Comparison of ENCODE assay signal across 9 cellular contexts in the genomic region with DNA sequence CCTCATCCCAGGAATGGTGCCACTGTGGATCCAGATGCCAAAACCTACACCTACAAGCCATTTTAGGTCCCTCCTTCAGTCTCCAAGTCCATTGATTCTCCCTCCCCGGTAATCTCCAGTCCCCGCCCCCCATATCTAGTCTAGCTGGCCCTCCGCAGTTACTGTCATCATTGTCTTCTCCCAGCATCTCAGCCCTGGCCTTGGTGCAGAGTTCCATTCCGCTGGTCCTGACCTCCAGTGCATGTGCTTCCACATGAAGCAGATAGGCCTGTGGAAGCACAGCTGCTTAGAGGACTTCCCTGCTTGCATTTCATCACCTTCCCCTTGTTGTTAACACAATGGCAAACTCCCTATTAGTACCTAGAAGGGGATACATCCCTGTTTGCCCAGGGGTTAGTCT.
"Had no signal": no experiment of that assay in that cellular context is flagged by ENCODE, and none has a peak within 500 bp of the region (broad histone marks: within the 10 kb centered on the region; RNA-seq: fewer than 3 reads in every experiment).

No MANE protein-coding gene starts in this region.

- H3K9me3 ChIP-seq: HAP-1 had no signal

- H3K4me3 ChIP-seq: GM23338, HAP-1, K562 had no signal

- H3K9me3 Mint-ChIP-seq: GM23338 had no signal

- DNase-seq: H7, HFFc6, IMR-90, KG1 had no signal

- H3K4me3 Mint-ChIP-seq: GM23338, HFFc6 had no signal

- H2AFZ ChIP-seq: GM23338 had no signal

- FAIRE-seq: HTR-8/SVneo, K562 had no signal

- H3K4me2 ChIP-seq: GM23338 had no signal

- H3K36me3 ChIP-seq: HAP-1 had no signal

- ATAC-seq: GM23338, HCT116, K562 had no signal

- H3K27ac Mint-ChIP-seq: GM23338, HFFc6 had no signal
